Comparison of ENCODE assay signal across 17 cellular contexts in genomic region chr5:73290242-73290641, GRCh38.
DNase-seq lines count a peak whose midpoint lies in the region; ATAC-seq, FAIRE-seq and TF ChIP-seq lines count a peak whose summit lies in the region.
"Had no signal": no experiment of that assay in that cellular context is flagged by ENCODE, and none has a peak within 500 bp of the region (broad histone marks: within the 10 kb centered on the region; RNA-seq: fewer than 3 reads in every experiment).

No MANE protein-coding gene starts in this region.

- no peak overlapping the region for H3K4me3 Mint-ChIP-seq in Calu3 (ENCODE audit: low read depth, unreplicated experiment)
- H3K4me3 Mint-ChIP-seq: CD8-positive, alpha-beta T cell had no signal

- BruUV-seq in Calu3 (replicated peaks; lab: Mats Ljungman, UMichigan), result no TSS peak

- no peak overlapping the region for H3K27ac Mint-ChIP-seq in Calu3 (ENCODE audit: unreplicated experiment)
- H3K27ac Mint-ChIP-seq: CD14-positive monocyte; CD8-positive, alpha-beta T cell had no signal

- H3K4me3 ChIP-seq in brain microvascular endothelial cell (ENCODE audit: low read depth, low read length), result no peak overlapping the region
- no peak overlapping the region for H3K4me3 ChIP-seq in fibroblast of the aortic adventitia (ENCODE audit: low read depth, low read length)
- H3K4me3 ChIP-seq in trophoblast cell (ENCODE audit: low read depth, low read length), result no peak overlapping the region
- H3K4me3 ChIP-seq: HAP-1 had no signal

- WGBS in trophoblast cell (ENCODE audit: extremely low coverage, insufficient coverage, insufficient read length), result no CpG with 5 or more reads among the region's 3 CpGs

- no peak overlapping the region for H4K91ac ChIP-seq in trophoblast cell (ENCODE audit: low read depth, low read length)

- ATAC-seq in HG03342 (IDR thresholded peaks at IDR 0.05; ENCODE audit: unreplicated experiment), result no peak
- ATAC-seq: CD8-positive, alpha-beta T cell had no signal

- H2AK5ac ChIP-seq in trophoblast cell (ENCODE audit: low read length), result no peak overlapping the region

- TF ChIP-seq POLR2A in GM12892 (IDR thresholded peaks at IDR 0.05; ENCODE audit: low read depth, low read length), result no peak

- in situ Hi-C loops in brain microvascular endothelial cell (cut with HindIII; ENCODE audit: low pct_ligation_motif_present, low sequenced_read_pairs), result no loop called here

- H3K79me1 ChIP-seq in trophoblast cell (ENCODE audit: low read length), result no peaks in the 10 kb centered on the region

- no peak overlapping the region for H2BK12ac ChIP-seq in trophoblast cell (ENCODE audit: low read length)

- no peak for FAIRE-seq in GM12892 (lab: Jason Lieb, UNC)
- FAIRE-seq: A204.1 had no signal

- H3K36me3 Mint-ChIP-seq in Calu3 (ENCODE audit: insufficient read depth, unreplicated experiment), result no peaks in the 10 kb centered on the region
- H3K36me3 Mint-ChIP-seq: CD14-positive monocyte; CD8-positive, alpha-beta T cell had no signal

- no peaks in the 10 kb centered on the region for H3K9me3 ChIP-seq in trophoblast cell (ENCODE audit: insufficient read depth, low read depth, low read length)

- H2AFZ ChIP-seq in trophoblast cell (ENCODE audit: insufficient read depth, low read length, poor library complexity), result no peak overlapping the region

- H3K9me3 Mint-ChIP-seq in Calu3 (ENCODE audit: low read depth, unreplicated experiment), result peaks cover 2% of the 10 kb centered on the region

- H3K27ac ChIP-seq in brain microvascular endothelial cell (no peak overlapping the region), trophoblast cell (ENCODE audit: low read depth, low read length) (no peak overlapping the region)
- H3K27ac ChIP-seq: HL-60 had no signal

- intact Hi-C loops in Calu3 (cut with micrococcal nuclease; ENCODE audit: unreplicated experiment), result loop anchor here (10.0 kb wide), 2 partner anchors 175 to 205 kb away; no protein-coding TSS in a partner anchor

- TF ChIP-seq CTCF in Calu3 (IDR thresholded peaks at IDR 0.05; ENCODE audit: unreplicated experiment), result peak; percentile 31
- TF ChIP-seq CTCF in brain microvascular endothelial cell (IDR thresholded peaks at IDR 0.05; ENCODE audit: low read depth, low read length, missing control alignments), result peak; percentile 32
- TF ChIP-seq CTCF in fibroblast of the aortic adventitia (IDR thresholded peaks at IDR 0.05; ENCODE audit: insufficient read depth, low read length), result peak; percentile 11

- DNase-seq in Calu3, result no peak
- no peak for DNase-seq in brain microvascular endothelial cell
- DNase-seq in fibroblast of the aortic adventitia (ENCODE audit: low read depth), result no peak
- no peak for DNase-seq in trophoblast cell
- no peak for DNase-seq in RKO (ENCODE audit: low spot score)
- no peak for DNase-seq in GM12892 (ENCODE audit: insufficient read length)
- DNase-seq: BE2C; CD8-positive, alpha-beta T cell; COR-L47; DND-41; GF-D8; GOT3 had no signal

- peaks cover 0 to 2% of the 10 kb centered on the region in 2 experiments for H3K4me1 ChIP-seq in trophoblast cell (ENCODE audit: control insufficient read depth in 1 of 2, insufficient read depth in 2 of 2, low read length in 2 of 2)
- H3K4me1 ChIP-seq: BE2C, HAP-1 had no signal

- H3K36me3 ChIP-seq in brain microvascular endothelial cell (replicated peaks) (no peaks in the 10 kb centered on the region), trophoblast cell (ENCODE audit: control insufficient read depth in 1 of 2, insufficient read depth in 2 of 2, low read length in 2 of 2) (no peaks in the 10 kb centered on the region)
- H3K36me3 ChIP-seq: BE2C, HAP-1 had no signal

- no peaks in the 10 kb centered on the region for H3K4me1 Mint-ChIP-seq in Calu3 (ENCODE audit: low read depth, unreplicated experiment)
- H3K4me1 Mint-ChIP-seq: CD14-positive monocyte had no signal

- H3K9ac ChIP-seq in trophoblast cell (ENCODE audit: low read length), result no peak overlapping the region

- H3K18ac ChIP-seq in trophoblast cell (ENCODE audit: low read length), result no peak overlapping the region

- H3K27me3 Mint-ChIP-seq in Calu3 (ENCODE audit: unreplicated experiment), result peaks cover 52% of the 10 kb centered on the region

- no peak overlapping the region for H4K8ac ChIP-seq in trophoblast cell (ENCODE audit: low read depth, low read length)

- H3K23ac ChIP-seq in trophoblast cell (ENCODE audit: low read length), result no peak overlapping the region

- H2BK5ac ChIP-seq in trophoblast cell (ENCODE audit: low read depth, low read length, poor library complexity), result no peak overlapping the region

- H3K4ac ChIP-seq in trophoblast cell (ENCODE audit: low read depth, low read length), result no peak overlapping the region

- no peak overlapping the region for H3K14ac ChIP-seq in trophoblast cell (ENCODE audit: low read length)

- no peak overlapping the region for H2BK120ac ChIP-seq in trophoblast cell (ENCODE audit: insufficient read depth, low read length, poor library complexity)

- no peak overlapping the region for H4K12ac ChIP-seq in trophoblast cell (ENCODE audit: low read depth, low read length)

- CTCF ChIA-PET in Calu3 (lab: Charles Lee), result interaction anchor here (1.0 kb wide), 1 partner anchor 10 kb away, joined by 3 read pairs; no protein-coding TSS in a partner anchor

- H3K27me3 ChIP-seq in brain microvascular endothelial cell (replicated peaks) (no peaks in the 10 kb centered on the region), trophoblast cell (ENCODE audit: insufficient read depth, low read length) (no peaks in the 10 kb centered on the region)

- no peaks in the 10 kb centered on the region for H3K79me2 ChIP-seq in trophoblast cell (ENCODE audit: control insufficient read depth, insufficient read depth, low read length, poor library complexity)

- no peak overlapping the region for H3K4me2 ChIP-seq in trophoblast cell (ENCODE audit: low read length)
